Comparison of ENCODE assay signal across 28 cellular contexts in the genomic region with DNA sequence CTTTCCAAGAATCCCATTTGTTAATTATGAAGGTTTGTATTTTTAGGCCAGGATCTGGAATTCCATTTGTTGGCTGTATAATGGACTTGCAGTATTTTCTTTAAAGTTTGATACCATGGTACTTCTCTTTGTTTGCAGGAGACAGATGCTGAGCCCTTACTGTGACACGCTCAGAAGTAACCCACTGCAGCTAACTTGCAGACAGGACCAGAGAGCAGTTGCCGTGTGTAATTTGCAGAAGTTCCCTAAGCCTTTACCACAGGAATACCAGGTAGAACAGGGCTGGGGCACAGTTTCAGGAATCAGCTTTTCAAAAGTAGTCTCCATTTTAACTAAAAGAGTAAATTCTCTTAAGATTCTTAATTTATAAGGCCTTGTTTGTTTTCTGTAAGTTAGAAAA.
"Had no signal": no experiment of that assay in that cellular context is flagged by ENCODE, and none has a peak within 500 bp of the region (broad histone marks: within the 10 kb centered on the region; RNA-seq: fewer than 3 reads in every experiment).

No MANE protein-coding gene starts in this region.

- H3K4me3 Mint-ChIP-seq: natural killer cell; nephron; neural progenitor cell; stimulated activated effector memory CD8-positive, alpha-beta T cell treated with anti-CD3 and anti-CD28 coated beads, Interleukin-12 subunit alpha, Interleukin-12 subunit beta, amount 100 ng/mL, for 72 hours; stimulated activated naive B cell treated with anti-CD40 and anti-IgM and Interleukin-4, amounts not matched to agents 10 μg/mL and 1 μg/mL and 100 μg/mL, for 72 hours; stimulated activated naive CD8-positive, alpha-beta T cell treated with anti-CD3 and anti-CD28 coated beads, Interleukin-15, Interleukin-2, amounts not matched to agents 100 ng/mL and 50 ng/mL, for 24 hours had no signal

- H3K36me3 Mint-ChIP-seq: natural killer cell; stimulated activated effector memory CD8-positive, alpha-beta T cell treated with anti-CD3 and anti-CD28 coated beads, Interleukin-12 subunit alpha, Interleukin-12 subunit beta, amount 100 ng/mL, for 72 hours had no signal

- H3K4me1 Mint-ChIP-seq: natural killer cell; nephron; neural progenitor cell; stimulated activated effector memory CD8-positive, alpha-beta T cell treated with anti-CD3 and anti-CD28 coated beads, Interleukin-12 subunit alpha, Interleukin-12 subunit beta, amount 100 ng/mL, for 72 hours; stimulated activated naive B cell treated with anti-CD40 and anti-IgM and Interleukin-4, amounts not matched to agents 10 μg/mL and 1 μg/mL and 100 μg/mL, for 72 hours had no signal

- H3K27me3 ChIP-seq: neural progenitor cell, ovary, right lobe of liver, sigmoid colon, stomach, thyroid gland, tibial nerve, upper lobe of left lung, vagina had no signal

- H3K27ac ChIP-seq: neural progenitor cell, ovary, parathyroid adenoma, psoas muscle, right lobe of liver, sigmoid colon, stomach, thoracic aorta, thyroid gland, tibial nerve, upper lobe of left lung, vagina had no signal

- H3K4me1 ChIP-seq: parathyroid adenoma, psoas muscle, right lobe of liver, sigmoid colon, stomach, thyroid gland, tibial nerve, upper lobe of left lung, vagina had no signal

- H3K9me3 Mint-ChIP-seq: natural killer cell; nephron; neural progenitor cell; stimulated activated effector memory CD8-positive, alpha-beta T cell treated with anti-CD3 and anti-CD28 coated beads, Interleukin-12 subunit alpha, Interleukin-12 subunit beta, amount 100 ng/mL, for 72 hours; stimulated activated naive B cell treated with anti-CD40 and anti-IgM and Interleukin-4, amounts not matched to agents 10 μg/mL and 1 μg/mL and 100 μg/mL, for 72 hours; stimulated activated naive CD8-positive, alpha-beta T cell treated with anti-CD3 and anti-CD28 coated beads, Interleukin-15, Interleukin-2, amounts not matched to agents 100 ng/mL and 50 ng/mL, for 24 hours had no signal

- H3K9me3 ChIP-seq: ovary, psoas muscle, right lobe of liver, sigmoid colon, stomach, thoracic aorta, thyroid gland, tibial nerve, upper lobe of left lung, vagina had no signal

- H3K4me3 ChIP-seq: neural progenitor cell, ovary, psoas muscle, right lobe of liver, sigmoid colon, stomach, thoracic aorta, thyroid gland, tibial nerve, upper lobe of left lung, vagina had no signal

- H3K27ac Mint-ChIP-seq: natural killer cell; nephron; neural progenitor cell; progenitor cell of endocrine pancreas; stimulated activated effector memory CD8-positive, alpha-beta T cell treated with anti-CD3 and anti-CD28 coated beads, Interleukin-12 subunit alpha, Interleukin-12 subunit beta, amount 100 ng/mL, for 72 hours; stimulated activated naive B cell treated with anti-CD40 and anti-IgM and Interleukin-4, amounts not matched to agents 10 μg/mL and 1 μg/mL and 100 μg/mL, for 72 hours; stimulated activated naive CD8-positive, alpha-beta T cell treated with anti-CD3 and anti-CD28 coated beads, Interleukin-15, Interleukin-2, amounts not matched to agents 100 ng/mL and 50 ng/mL, for 24 hours had no signal

- H2AFZ ChIP-seq: neural progenitor cell, parathyroid adenoma had no signal

- H3K4me2 ChIP-seq: neural progenitor cell had no signal

- H3K79me2 ChIP-seq: parathyroid adenoma had no signal

- H3K27me3 Mint-ChIP-seq: progenitor cell of endocrine pancreas; stimulated activated naive B cell treated with anti-CD40 and anti-IgM and Interleukin-4, amounts not matched to agents 10 μg/mL and 1 μg/mL and 100 μg/mL, for 72 hours; stimulated activated naive CD8-positive, alpha-beta T cell treated with anti-CD3 and anti-CD28 coated beads, Interleukin-15, Interleukin-2, amounts not matched to agents 100 ng/mL and 50 ng/mL, for 24 hours had no signal

- DNase-seq: natural killer cell; occipital lobe; ovary; posterior cingulate gyrus; psoas muscle; right cardiac atrium; right lobe of liver; sigmoid colon; small intestine; stimulated activated CD4-positive, alpha-beta T cell treated with anti-CD3 and anti-CD28 coated beads, Interleukin-15, amount 100 ng/mL, for 24 hours; stimulated activated CD4-positive, alpha-beta T cell treated with anti-CD3 and anti-CD28 coated beads, Interleukin-2, amount 100 ng/mL, for 24 hours; stimulated activated CD4-positive, alpha-beta T cell treated with anti-CD3 and anti-CD28 coated beads, Interleukin-2, amount 100 ng/mL, for 48 hours; stimulated activated CD4-positive, alpha-beta T cell treated with anti-CD3 and anti-CD28 coated beads, Interleukin-4, amount 100 ng/mL, for 24 hours; stimulated activated naive B cell treated with anti-CD40 and anti-IgM and Interleukin-4, amounts not matched to agents 10 μg/mL and 1 μg/mL and 100 μg/mL, for 72 hours; stimulated activated naive CD4-positive, alpha-beta T cell treated with Interleukin-2 at 50 U/mL for 16 hours; stomach; thyroid gland; trophoblast cell; upper lobe of left lung had no signal

- H3K36me3 ChIP-seq: neural progenitor cell, ovary, thoracic aorta had no signal

- ATAC-seq: natural killer cell; psoas muscle; right cardiac atrium; right lobe of liver; stimulated activated effector memory CD8-positive, alpha-beta T cell treated with anti-CD3 and anti-CD28 coated beads, Interleukin-12 subunit alpha, Interleukin-12 subunit beta, amount 100 ng/mL, for 72 hours; stimulated activated naive B cell treated with anti-CD40 and anti-IgM and Interleukin-4, amounts not matched to agents 10 μg/mL and 1 μg/mL and 100 μg/mL, for 72 hours had no signal
